ENCODE assay signal across 1 cellular context in genomic region chr2:112706170-112706664, GRCh38.
TF ChIP-seq lines count a peak whose summit lies in the region.

No MANE protein-coding gene starts in this region.

TF ChIP-seq in GM12878, 131 proteins besides CTCF, POLR2A, EP300 and RAD21 (continues in another document):
- TF ChIP-seq MXI1 (IDR thresholded peaks at IDR 0.05; ENCODE audit: low read depth, low read length) (no peak), ZBTB40 (IDR thresholded peaks at IDR 0.05; ENCODE audit: borderline replicate concordance) (no peak), E4F1 (IDR thresholded peaks at IDR 0.05; ENCODE audit: borderline replicate concordance, partially characterized antibody) (no peak), HDAC6 (IDR thresholded peaks at IDR 0.05; ENCODE audit: unreplicated experiment) (no peak), CBX3 (IDR thresholded peaks at IDR 0.05; ENCODE audit: borderline replicate concordance, low read depth) (no peak), MLLT1 (IDR thresholded peaks at IDR 0.05) (peak; percentile 13; the same call in 1 of the 2 replicates), TCF3 (IDR thresholded peaks at IDR 0.05; ENCODE audit: borderline replicate concordance, insufficient read depth, low read depth, low read length) (no peak), MYC (IDR thresholded peaks at IDR 0.05; ENCODE audit: insufficient read depth, insufficient read length, insufficient replicate concordance, low read length, severe bottlenecking) (no peak), WRNIP1 (IDR thresholded peaks at IDR 0.05; ENCODE audit: borderline replicate concordance, low read depth, low read length) (no peak), POLR2AphosphoS5 (IDR thresholded peaks at IDR 0.05; ENCODE audit: low read length) (no peak), ZSCAN29 (IDR thresholded peaks at IDR 0.05) (no peak), SUZ12 (IDR thresholded peaks at IDR 0.05; ENCODE audit: unreplicated experiment) (no peak), NBN (IDR thresholded peaks at IDR 0.05) (peak; percentile 72), MYB (IDR thresholded peaks at IDR 0.05; ENCODE audit: borderline replicate concordance, low read depth, low read length) (no peak), ESRRA (IDR thresholded peaks at IDR 0.05; ENCODE audit: low read length) (no peak), ZNF207 (IDR thresholded peaks at IDR 0.05; ENCODE audit: borderline replicate concordance) (no peak), GATAD2B (conservative IDR thresholded peaks at IDR 0.05; ENCODE audit: low read depth) (no peak), BCL11A (IDR thresholded peaks at IDR 0.05; ENCODE audit: low read depth, low read length) (peak; percentile 25; the same call in 1 of the 2 replicates), PAX5 (IDR thresholded peaks at IDR 0.05; ENCODE audit: borderline replicate concordance, low read depth, low read length) (peak; percentile 46; the same call in 1 of the 2 replicates), ASH2L (IDR thresholded peaks at IDR 0.05; ENCODE audit: borderline replicate concordance, low read depth) (no peak), KLF5 (IDR thresholded peaks at IDR 0.05; ENCODE audit: partially characterized antibody) (no peak), IRF5 (IDR thresholded peaks at IDR 0.05; ENCODE audit: borderline replicate concordance) (peak; percentile 71; the same call in 1 of the 2 replicates), ATF2 (IDR thresholded peaks at IDR 0.05; ENCODE audit: low read length) (no peak), TBL1XR1 (IDR thresholded peaks at IDR 0.05; ENCODE audit: low read depth, low read length) (no peak), ZNF384 (IDR thresholded peaks at IDR 0.05; ENCODE audit: borderline replicate concordance, low read depth, low read length) (no peak), BACH1 (IDR thresholded peaks at IDR 0.05; ENCODE audit: borderline replicate concordance) (no peak), SMAD1 (IDR thresholded peaks at IDR 0.05; ENCODE audit: low read depth, partially characterized antibody) (no peak), TCF12 (IDR thresholded peaks at IDR 0.05; ENCODE audit: low read depth, low read length) (no peak), FOXM1 (IDR thresholded peaks at IDR 0.05; ENCODE audit: low read depth, low read length) (0 out of 2 replicates have a peak, but pooled peaks have one; percentile 19), ETV6 (conservative IDR thresholded peaks at IDR 0.05 in 1 of 2, IDR thresholded peaks at IDR 0.05 in 1 of 2; ENCODE audit: borderline replicate concordance in 1 of 2, low read depth in 1 of 2) (no peak), YY1 (IDR thresholded peaks at IDR 0.05; ENCODE audit: low read depth, low read length) (no peak), MTA2 (IDR thresholded peaks at IDR 0.05; ENCODE audit: low read depth) (peak; percentile 62)
- TF ChIP-seq, protein P1, sequence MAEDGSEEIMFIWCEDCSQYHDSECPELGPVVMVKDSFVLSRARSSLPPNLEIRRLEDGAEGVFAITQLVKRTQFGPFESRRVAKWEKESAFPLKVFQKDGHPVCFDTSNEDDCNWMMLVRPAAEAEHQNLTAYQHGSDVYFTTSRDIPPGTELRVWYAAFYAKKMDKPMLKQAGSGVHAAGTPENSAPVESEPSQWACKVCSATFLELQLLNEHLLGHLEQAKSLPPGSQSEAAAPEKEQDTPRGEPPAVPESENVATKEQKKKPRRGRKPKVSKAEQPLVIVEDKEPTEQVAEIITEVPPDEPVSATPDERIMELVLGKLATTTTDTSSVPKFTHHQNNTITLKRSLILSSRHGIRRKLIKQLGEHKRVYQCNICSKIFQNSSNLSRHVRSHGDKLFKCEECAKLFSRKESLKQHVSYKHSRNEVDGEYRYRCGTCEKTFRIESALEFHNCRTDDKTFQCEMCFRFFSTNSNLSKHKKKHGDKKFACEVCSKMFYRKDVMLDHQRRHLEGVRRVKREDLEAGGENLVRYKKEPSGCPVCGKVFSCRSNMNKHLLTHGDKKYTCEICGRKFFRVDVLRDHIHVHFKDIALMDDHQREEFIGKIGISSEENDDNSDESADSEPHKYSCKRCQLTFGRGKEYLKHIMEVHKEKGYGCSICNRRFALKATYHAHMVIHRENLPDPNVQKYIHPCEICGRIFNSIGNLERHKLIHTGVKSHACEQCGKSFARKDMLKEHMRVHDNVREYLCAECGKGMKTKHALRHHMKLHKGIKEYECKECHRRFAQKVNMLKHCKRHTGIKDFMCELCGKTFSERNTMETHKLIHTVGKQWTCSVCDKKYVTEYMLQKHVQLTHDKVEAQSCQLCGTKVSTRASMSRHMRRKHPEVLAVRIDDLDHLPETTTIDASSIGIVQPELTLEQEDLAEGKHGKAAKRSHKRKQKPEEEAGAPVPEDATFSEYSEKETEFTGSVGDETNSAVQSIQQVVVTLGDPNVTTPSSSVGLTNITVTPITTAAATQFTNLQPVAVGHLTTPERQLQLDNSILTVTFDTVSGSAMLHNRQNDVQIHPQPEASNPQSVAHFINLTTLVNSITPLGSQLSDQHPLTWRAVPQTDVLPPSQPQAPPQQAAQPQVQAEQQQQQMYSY (CRISPR knock-in tag; IDR thresholded peaks at IDR 0.05): no peak
- TF ChIP-seq, protein P2, sequence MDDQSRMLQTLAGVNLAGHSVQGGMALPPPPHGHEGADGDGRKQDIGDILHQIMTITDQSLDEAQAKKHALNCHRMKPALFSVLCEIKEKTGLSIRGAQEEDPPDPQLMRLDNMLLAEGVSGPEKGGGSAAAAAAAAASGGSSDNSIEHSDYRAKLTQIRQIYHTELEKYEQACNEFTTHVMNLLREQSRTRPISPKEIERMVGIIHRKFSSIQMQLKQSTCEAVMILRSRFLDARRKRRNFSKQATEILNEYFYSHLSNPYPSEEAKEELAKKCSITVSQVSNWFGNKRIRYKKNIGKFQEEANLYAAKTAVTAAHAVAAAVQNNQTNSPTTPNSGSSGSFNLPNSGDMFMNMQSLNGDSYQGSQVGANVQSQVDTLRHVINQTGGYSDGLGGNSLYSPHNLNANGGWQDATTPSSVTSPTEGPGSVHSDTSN (IDR thresholded peaks at IDR 0.05; ENCODE audit: insufficient replicate concordance, low read depth, low read length): no peak
- TF ChIP-seq, protein P3, sequence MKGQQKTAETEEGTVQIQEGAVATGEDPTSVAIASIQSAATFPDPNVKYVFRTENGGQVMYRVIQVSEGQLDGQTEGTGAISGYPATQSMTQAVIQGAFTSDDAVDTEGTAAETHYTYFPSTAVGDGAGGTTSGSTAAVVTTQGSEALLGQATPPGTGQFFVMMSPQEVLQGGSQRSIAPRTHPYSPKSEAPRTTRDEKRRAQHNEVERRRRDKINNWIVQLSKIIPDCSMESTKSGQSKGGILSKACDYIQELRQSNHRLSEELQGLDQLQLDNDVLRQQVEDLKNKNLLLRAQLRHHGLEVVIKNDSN (IDR thresholded peaks at IDR 0.05; ENCODE audit: borderline replicate concordance, extremely low read length, insufficient read depth, low read depth, low read length): no peak
- TF ChIP-seq, protein P4, sequence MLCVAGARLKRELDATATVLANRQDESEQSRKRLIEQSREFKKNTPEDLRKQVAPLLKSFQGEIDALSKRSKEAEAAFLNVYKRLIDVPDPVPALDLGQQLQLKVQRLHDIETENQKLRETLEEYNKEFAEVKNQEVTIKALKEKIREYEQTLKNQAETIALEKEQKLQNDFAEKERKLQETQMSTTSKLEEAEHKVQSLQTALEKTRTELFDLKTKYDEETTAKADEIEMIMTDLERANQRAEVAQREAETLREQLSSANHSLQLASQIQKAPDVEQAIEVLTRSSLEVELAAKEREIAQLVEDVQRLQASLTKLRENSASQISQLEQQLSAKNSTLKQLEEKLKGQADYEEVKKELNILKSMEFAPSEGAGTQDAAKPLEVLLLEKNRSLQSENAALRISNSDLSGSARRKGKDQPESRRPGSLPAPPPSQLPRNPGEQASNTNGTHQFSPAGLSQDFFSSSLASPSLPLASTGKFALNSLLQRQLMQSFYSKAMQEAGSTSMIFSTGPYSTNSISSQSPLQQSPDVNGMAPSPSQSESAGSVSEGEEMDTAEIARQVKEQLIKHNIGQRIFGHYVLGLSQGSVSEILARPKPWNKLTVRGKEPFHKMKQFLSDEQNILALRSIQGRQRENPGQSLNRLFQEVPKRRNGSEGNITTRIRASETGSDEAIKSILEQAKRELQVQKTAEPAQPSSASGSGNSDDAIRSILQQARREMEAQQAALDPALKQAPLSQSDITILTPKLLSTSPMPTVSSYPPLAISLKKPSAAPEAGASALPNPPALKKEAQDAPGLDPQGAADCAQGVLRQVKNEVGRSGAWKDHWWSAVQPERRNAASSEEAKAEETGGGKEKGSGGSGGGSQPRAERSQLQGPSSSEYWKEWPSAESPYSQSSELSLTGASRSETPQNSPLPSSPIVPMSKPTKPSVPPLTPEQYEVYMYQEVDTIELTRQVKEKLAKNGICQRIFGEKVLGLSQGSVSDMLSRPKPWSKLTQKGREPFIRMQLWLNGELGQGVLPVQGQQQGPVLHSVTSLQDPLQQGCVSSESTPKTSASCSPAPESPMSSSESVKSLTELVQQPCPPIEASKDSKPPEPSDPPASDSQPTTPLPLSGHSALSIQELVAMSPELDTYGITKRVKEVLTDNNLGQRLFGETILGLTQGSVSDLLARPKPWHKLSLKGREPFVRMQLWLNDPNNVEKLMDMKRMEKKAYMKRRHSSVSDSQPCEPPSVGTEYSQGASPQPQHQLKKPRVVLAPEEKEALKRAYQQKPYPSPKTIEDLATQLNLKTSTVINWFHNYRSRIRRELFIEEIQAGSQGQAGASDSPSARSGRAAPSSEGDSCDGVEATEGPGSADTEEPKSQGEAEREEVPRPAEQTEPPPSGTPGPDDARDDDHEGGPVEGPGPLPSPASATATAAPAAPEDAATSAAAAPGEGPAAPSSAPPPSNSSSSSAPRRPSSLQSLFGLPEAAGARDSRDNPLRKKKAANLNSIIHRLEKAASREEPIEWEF (IDR thresholded peaks at IDR 0.05; ENCODE audit: insufficient replicate concordance, low read depth, low read length): no peak
